ENCODE assay signal across 15 cellular contexts in genomic region chr20:17956099-17956685, GRCh38. TPM values are rescaled to one million over a fixed set of nuclear protein-coding genes. Genes with fewer than 3 reads are reported as not detected.
DNase-seq lines count a peak whose midpoint lies in the region; ATAC-seq and TF ChIP-seq lines count a peak whose summit lies in the region.
"Had no signal": no experiment of that assay in that cellular context is flagged by ENCODE, and none has a peak within 500 bp of the region (broad histone marks: within the 10 kb centered on the region; RNA-seq: fewer than 3 reads in every experiment).

No MANE protein-coding gene starts in this region.

- no peak overlapping the region for H3K56ac ChIP-seq in IMR-90 (ENCODE audit: extremely low read depth, insufficient read depth, low read length)

- no peaks in the 10 kb centered on the region for H3K9me3 Mint-ChIP-seq in central memory CD8-positive, alpha-beta T cell
- H3K9me3 Mint-ChIP-seq: naive thymus-derived CD8-positive, alpha-beta T cell; WTC11 had no signal

- POLR2A ChIA-PET in IMR-90 (lab: Charles Lee; ENCODE audit: unreplicated experiment) = interaction anchor here (0.6 kb wide), 2 partner anchors 10 to 57 kb away, joined by 3 to 4 read pairs; no protein-coding TSS in a partner anchor

- H4K91ac ChIP-seq in IMR-90 (ENCODE audit: insufficient read depth, low read depth, low read length) = no peak overlapping the region

- no peak overlapping the region for H2AFZ ChIP-seq in IMR-90 (replicated peaks; ENCODE audit: low read length, poor library complexity)
- H2AFZ ChIP-seq in osteoblast (ENCODE audit: low read length) = no peak overlapping the region

- no peak overlapping the region for H3K9ac ChIP-seq in IMR-90 (ENCODE audit: low read depth, low read length)

- in situ Hi-C loops in IMR-90 (cut with MboI; ENCODE audit: low sequenced_read_pairs) = no loop called here

- no peak overlapping the region for H2BK15ac ChIP-seq in IMR-90 (ENCODE audit: low read depth, low read length)

- peaks cover 95% of the 10 kb centered on the region for H3K79me2 ChIP-seq in osteoblast (ENCODE audit: insufficient read depth, low read length)

- no peak overlapping the region for H4K8ac ChIP-seq in IMR-90 (ENCODE audit: low read depth in 2 of 2, low read length in 2 of 2)

- no peak for TF ChIP-seq CTCF in GM12865 (IDR thresholded peaks at IDR 0.05; ENCODE audit: insufficient read depth, low read depth, low read length, missing control alignments)
- no peak for TF ChIP-seq CTCF in IMR-90 (conservative IDR thresholded peaks at IDR 0.05; ENCODE audit: low read depth, low read length)
- TF ChIP-seq CTCF in osteoblast (IDR thresholded peaks at IDR 0.05; ENCODE audit: extremely low read depth, low read depth, low read length) = no peak

- H3K27me3 ChIP-seq in IMR-90 (ENCODE audit: control insufficient read depth, insufficient read depth, low read length) = no peaks in the 10 kb centered on the region
- no peaks in the 10 kb centered on the region for H3K27me3 ChIP-seq in osteoblast (ENCODE audit: insufficient read depth, low read length)
- H3K27me3 ChIP-seq: breast epithelium, SJCRH30 had no signal

- no peak overlapping the region for H3K23ac ChIP-seq in IMR-90 (ENCODE audit: low read depth, low read length)

- no peaks in the 10 kb centered on the region for H3K27me3 Mint-ChIP-seq in central memory CD8-positive, alpha-beta T cell
- H3K27me3 Mint-ChIP-seq: naive thymus-derived CD8-positive, alpha-beta T cell had no signal

- 90% methylated on average over 2 of the region's 8 CpGs; no CpG with 5 or more reads in 1 of the 2 experiments for WGBS in IMR-90 (ENCODE audit: extremely low coverage in 2 of 2, insufficient read length in 1 of 2), 2 experiments

- H3K9me3 ChIP-seq in IMR-90 (ENCODE audit: control insufficient read depth, insufficient read depth, low read length) = no peaks in the 10 kb centered on the region
- H3K9me3 ChIP-seq in osteoblast (ENCODE audit: low read depth, low read length) = no peaks in the 10 kb centered on the region
- H3K9me3 ChIP-seq: breast epithelium, SJCRH30 had no signal

- peaks cover 50% of the 10 kb centered on the region for H3K36me3 Mint-ChIP-seq in central memory CD8-positive, alpha-beta T cell (ENCODE audit: insufficient read depth)

- no TSS peak for BruUV-seq in IMR-90 (replicated peaks; lab: Mats Ljungman, UMichigan)

- peaks cover 21% of the 10 kb centered on the region for H3K4me1 ChIP-seq in IMR-90 (ENCODE audit: control insufficient read depth, insufficient read depth, low read length)
- peaks cover 32% of the 10 kb centered on the region for H3K4me1 ChIP-seq in osteoblast (ENCODE audit: insufficient read depth, low read length)
- H3K4me1 ChIP-seq: breast epithelium had no signal

- H2BK5ac ChIP-seq in IMR-90 (ENCODE audit: low read depth, low read length, poor library complexity, severe bottlenecking) = no peak overlapping the region

- H4K20me1 ChIP-seq in IMR-90 (ENCODE audit: insufficient read depth, low read length) (peaks cover 78% of the 10 kb centered on the region), osteoblast (ENCODE audit: insufficient read depth, low read length) (peaks cover 35% of the 10 kb centered on the region)

- H3K27ac ChIP-seq in IMR-90 (ENCODE audit: insufficient read depth, low read length) = peak overlapping the region; percentile 20; the same call in 1 of the 2 replicates
- peak overlapping the region; percentile 16 for H3K27ac ChIP-seq in osteoblast (ENCODE audit: low read depth, low read length)
- no peak overlapping the region for H3K27ac ChIP-seq in substantia nigra (ENCODE audit: low read depth, low read length, poor library complexity, severe bottlenecking)
- H3K27ac ChIP-seq: breast epithelium, SJCRH30 had no signal

- H2BK20ac ChIP-seq in IMR-90 (ENCODE audit: low read depth, low read length) = no peak overlapping the region

- H3K9me1 ChIP-seq in IMR-90 (ENCODE audit: insufficient read depth, low read length) = peaks cover 16% of the 10 kb centered on the region

- no peak overlapping the region for H3K4me3 Mint-ChIP-seq in central memory CD8-positive, alpha-beta T cell
- H3K4me3 Mint-ChIP-seq: WTC11 had no signal

- dilution Hi-C loops in IMR-90 (cut with HindIII; ENCODE audit: low sequenced_read_pairs, unreplicated experiment) = no loop called here

- CTCF ChIA-PET in IMR-90 (lab: Yijun Ruan, JAX) = interaction anchor here (1.2 kb wide), 1 partner anchor 18 kb away, joined by 3 read pairs; no protein-coding TSS in a partner anchor

- H3K4me2 ChIP-seq in IMR-90 (ENCODE audit: low read depth, low read length) (no peak overlapping the region), osteoblast (ENCODE audit: insufficient read depth, low read length) (no peak overlapping the region)

- H3K4me3 ChIP-seq in GM12865 (ENCODE audit: low read depth, low read length) (no peak overlapping the region), IMR-90 (ENCODE audit: insufficient read depth, low read depth, low read length) (no peak overlapping the region), osteoblast (ENCODE audit: insufficient read depth, low read length) (no peak overlapping the region)
- H3K4me3 ChIP-seq: breast epithelium, SJCRH30 had no signal

- no peak for ATAC-seq in IMR-90 (ENCODE audit: low read depth)
- ATAC-seq in central memory CD8-positive, alpha-beta T cell (replicated peaks; ENCODE audit: extremely low read depth, poor library complexity, severe bottlenecking) = no peak
- ATAC-seq: naive thymus-derived CD8-positive, alpha-beta T cell; WTC11 had no signal

- H2AK5ac ChIP-seq in IMR-90 (ENCODE audit: low read depth, low read length) = no peak overlapping the region

- no peak overlapping the region for H2BK120ac ChIP-seq in IMR-90 (ENCODE audit: low read depth, low read length)

- TF ChIP-seq POLR2A in IMR-90 (IDR thresholded peaks at IDR 0.05; ENCODE audit: low read depth, low read length) = no peak

- H4K5ac ChIP-seq in IMR-90 (ENCODE audit: low read depth, low read length) = no peak overlapping the region

- TF ChIP-seq RAD21 in IMR-90 (IDR thresholded peaks at IDR 0.05; ENCODE audit: low read length) = no peak

- DNase-seq in GM12865 (ENCODE audit: low read depth) (peak; percentile 51), IMR-90 (no peak), osteoblast (ENCODE audit: insufficient read length, low spot score, missing footprints) (no peak), germinal center (ENCODE audit: low spot score) (no peak), substantia nigra (lab: John Stamatoyannopoulos, UW) (no peak), GDM1 (lab: John Stamatoyannopoulos, UW) (no peak), NCI-H82 treated with DMSO at 0.1 percent for 48 hours (lab: John Stamatoyannopoulos, UW; ENCODE audit: unreplicated experiment) (no peak)
- DNase-seq in central memory CD8-positive, alpha-beta T cell (ENCODE audit: low spot score in 2 of 2) = no peak
- DNase-seq: HCEC 1CT; kidney; naive thymus-derived CD8-positive, alpha-beta T cell; NCI-H2171; SJCRH30 had no signal

- H3K36me3 ChIP-seq in IMR-90 (ENCODE audit: control insufficient read depth, insufficient read depth, low read length) = peaks cover 39% of the 10 kb centered on the region
- H3K36me3 ChIP-seq in osteoblast (ENCODE audit: insufficient read depth, low read length) = peaks cover 54% of the 10 kb centered on the region
- H3K36me3 ChIP-seq: breast epithelium had no signal

- H3K14ac ChIP-seq in IMR-90 (replicated peaks; ENCODE audit: low read depth, low read length) = no peak overlapping the region

- peaks cover 19 to 71% of the 10 kb centered on the region in 2 experiments for H3K79me1 ChIP-seq in IMR-90 (ENCODE audit: low read depth in 1 of 2, low read length in 2 of 2)

- no peak overlapping the region for H2AK9ac ChIP-seq in IMR-90 (replicated peaks; ENCODE audit: low read depth, low read length, poor library complexity)

- intact Hi-C loops in IMR-90 (cut with micrococcal nuclease) = loop anchor here (5.0 kb wide), 1 partner anchor 321 kb away; no protein-coding TSS in a partner anchor

- H3K27ac Mint-ChIP-seq in central memory CD8-positive, alpha-beta T cell (ENCODE audit: low read depth) = peak overlapping the region; percentile 8

- H3K18ac ChIP-seq in IMR-90 (ENCODE audit: low read depth, low read length) = no peak overlapping the region

- no peak overlapping the region for H3K4ac ChIP-seq in IMR-90 (ENCODE audit: low read depth, low read length)

- peaks cover 53% of the 10 kb centered on the region for H3K4me1 Mint-ChIP-seq in central memory CD8-positive, alpha-beta T cell

TF ChIP-seq in IMR-90, 13 proteins besides CTCF, POLR2A, EP300 and RAD21 (continues in another document):
- TF ChIP-seq MAFK (IDR thresholded peaks at IDR 0.05; ENCODE audit: low read depth, low read length) (no peak), BHLHE40 (IDR thresholded peaks at IDR 0.05; ENCODE audit: low read depth, low read length) (no peak), CHD1 (IDR thresholded peaks at IDR 0.05; ENCODE audit: low read depth, low read length) (no peak), RCOR1 (IDR thresholded peaks at IDR 0.05; ENCODE audit: insufficient replicate concordance, low read length) (no peak), SMC3 (IDR thresholded peaks at IDR 0.05; ENCODE audit: low read depth, low read length) (no peak), MAZ (IDR thresholded peaks at IDR 0.05; ENCODE audit: borderline replicate concordance, low read depth, low read length) (no peak)
- TF ChIP-seq, protein P1, sequence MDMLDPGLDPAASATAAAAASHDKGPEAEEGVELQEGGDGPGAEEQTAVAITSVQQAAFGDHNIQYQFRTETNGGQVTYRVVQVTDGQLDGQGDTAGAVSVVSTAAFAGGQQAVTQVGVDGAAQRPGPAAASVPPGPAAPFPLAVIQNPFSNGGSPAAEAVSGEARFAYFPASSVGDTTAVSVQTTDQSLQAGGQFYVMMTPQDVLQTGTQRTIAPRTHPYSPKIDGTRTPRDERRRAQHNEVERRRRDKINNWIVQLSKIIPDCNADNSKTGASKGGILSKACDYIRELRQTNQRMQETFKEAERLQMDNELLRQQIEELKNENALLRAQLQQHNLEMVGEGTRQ (IDR thresholded peaks at IDR 0.05; ENCODE audit: low read depth, low read length) = no peak

RNA-seq across cellular contexts. Expression of gene SNX5, which starts 12.4 kb away (rescaled TPM):
- total RNA-seq in IMR-90 (2012; rRNA removed) = 65.4 and 85.0 TPM in 2 replicates
- polyA plus RNA-seq in IMR-90 (2012; rRNA removed) = 76.7 and 92.8 TPM in 2 replicates
- polyA plus RNA-seq in IMR-90 (2012; cell fraction: cytosol; rRNA removed) = 36.7 and 37.4 TPM in 2 replicates
- 163 and 192 TPM in 2 replicates for polyA plus RNA-seq in IMR-90 (2012; cell fraction: nucleus; rRNA removed; ENCODE audit: low replicate concordance)
- total RNA-seq in osteoblast = 89.9 and 93.7 TPM in 2 replicates

RNA-seq across cellular contexts. Expression of gene MGME1, which starts 12.6 kb away (rescaled TPM):
- total RNA-seq in IMR-90 (2012; rRNA removed) = 7.2 and 8.1 TPM in 2 replicates
- polyA plus RNA-seq in IMR-90 (2012; rRNA removed) = 7.1 and 9.3 TPM in 2 replicates
- 2.2 and 2.3 TPM in 2 replicates for polyA plus RNA-seq in IMR-90 (2012; cell fraction: cytosol; rRNA removed)
- polyA plus RNA-seq in IMR-90 (2012; cell fraction: nucleus; rRNA removed; ENCODE audit: low replicate concordance) = 4.7 and 13.8 TPM in 2 replicates
- total RNA-seq in osteoblast = 8.3 and 13.6 TPM in 2 replicates
